8 cellular contexts compared by ENCODE assay signal in the genomic region with DNA sequence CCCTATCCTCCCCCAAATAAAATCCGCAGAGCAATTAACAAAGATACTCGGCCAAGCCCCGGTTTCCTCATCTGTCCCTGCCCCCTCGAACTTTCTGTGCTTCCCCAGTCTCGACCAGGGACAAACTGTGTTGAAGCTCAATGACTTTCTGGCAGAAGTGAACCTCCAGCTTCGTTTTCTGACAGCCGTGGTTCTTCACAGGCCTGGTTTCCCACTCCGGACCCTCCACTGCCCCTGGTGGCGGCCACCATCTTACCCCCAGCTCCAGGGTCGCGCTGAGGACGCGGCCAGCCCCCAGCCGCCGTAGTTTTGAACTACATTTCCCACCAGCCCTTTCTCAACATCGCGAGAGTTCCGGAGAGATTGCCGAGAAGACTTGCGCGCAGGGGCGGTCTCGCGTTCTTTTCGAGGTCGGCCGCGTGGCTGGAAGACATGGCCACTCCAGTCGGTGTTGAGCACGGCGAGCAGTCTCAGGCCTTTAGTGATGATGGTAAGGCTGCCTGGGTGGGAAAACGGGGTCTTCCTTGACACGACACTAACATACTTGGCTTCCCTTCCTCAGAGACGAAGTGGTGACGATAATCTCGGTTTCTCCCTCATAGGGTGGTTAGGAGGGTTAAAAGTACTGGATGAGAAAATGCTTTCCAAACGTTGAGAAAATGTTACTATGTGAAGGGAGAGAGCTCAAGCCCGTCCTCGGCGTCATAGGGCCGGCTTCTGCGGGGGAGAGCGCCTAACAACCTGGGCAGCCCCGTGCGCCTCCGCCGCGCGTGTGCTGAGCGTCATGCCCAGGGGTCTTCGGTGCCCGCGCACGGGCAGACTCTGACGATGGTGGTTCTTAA. TPM values are rescaled to one million over a fixed set of nuclear protein-coding genes. Genes with fewer than 3 reads are reported as not detected.
A peak's percentile ranks its signal among the peaks of the same experiment; 100 is the strongest.
DNase-seq lines count a peak whose midpoint lies in the region; ATAC-seq and TF ChIP-seq lines count a peak whose summit lies in the region.

No MANE protein-coding gene starts in this region.

- H4K20me1 ChIP-seq in DOHH2 (ENCODE audit: control insufficient read depth, insufficient read depth, low read depth, low read length) (peaks cover 27% of the 10 kb centered on the region; the same call in 1 of the 2 replicates), KMS-11 (ENCODE audit: insufficient read depth) (peaks cover 29% of the 10 kb centered on the region)

- in situ Hi-C loops in Panc1 (cut with HindIII; ENCODE audit: low pct_unique_long_range_greater_than_20kb, low sequenced_read_pairs) = no loop called here

- H3K4me1 Mint-ChIP-seq in naive B cell = peaks cover 34 to 49% (median 41%) of the 10 kb centered on the region in 3 donors
- H3K4me1 Mint-ChIP-seq in stimulated activated effector memory CD8-positive, alpha-beta T cell treated with anti-CD3 and anti-CD28 coated beads, Interleukin-12 subunit alpha, Interleukin-12 subunit beta, amount 100 ng/mL, for 72 hours = peaks cover 63% of the 10 kb centered on the region

- H3K4me1 ChIP-seq in DOHH2 (ENCODE audit: control insufficient read depth, low read length) (peaks cover 45% of the 10 kb centered on the region), KMS-11 (ENCODE audit: low read depth, poor library complexity, severe bottlenecking) (peaks cover 41% of the 10 kb centered on the region), Panc1 (ENCODE audit: control insufficient read depth, insufficient read depth, low read length) (peaks cover 56% of the 10 kb centered on the region)

- H3K9me3 Mint-ChIP-seq in naive B cell = no peaks in the 10 kb centered on the region
- no peaks in the 10 kb centered on the region for H3K9me3 Mint-ChIP-seq in stimulated activated effector memory CD8-positive, alpha-beta T cell treated with anti-CD3 and anti-CD28 coated beads, Interleukin-12 subunit alpha, Interleukin-12 subunit beta, amount 100 ng/mL, for 72 hours

- CTCF ChIA-PET in Panc1 (lab: Charles Lee) = interaction anchor here (0.6 to 1.9 kb wide), 7 partner anchors 9 to 155 kb away, joined by 3 to 9 read pairs (median 4); partner anchors contain the start of gene PRCD

- POLR2A ChIA-PET in Panc1 (lab: Charles Lee) = interaction anchor here (0.6 to 1.4 kb wide), 3 partner anchors 9 to 155 kb away, joined by 4 to 8 read pairs (median 5); partner anchors contain the start of gene ST6GALNAC2

- peaks cover 15% of the 10 kb centered on the region for H3F3A ChIP-seq in DOHH2 (ENCODE audit: control insufficient read depth, insufficient read depth)

- H3K9me3 ChIP-seq in DOHH2 (ENCODE audit: control insufficient read depth, insufficient read depth, low read length) (no peaks in the 10 kb centered on the region), Panc1 (ENCODE audit: control insufficient read depth, insufficient read depth, low read depth, low read length) (no peaks in the 10 kb centered on the region)

- ATAC-seq in GM21786 (IDR thresholded peaks at IDR 0.05; ENCODE audit: unreplicated experiment) = peak; percentile 87
- ATAC-seq in Panc1 = peak; percentile 96
- ATAC-seq in naive B cell (ENCODE audit: low read depth in 2 of 2) = peak; percentile 83 to 89
- ATAC-seq in stimulated activated effector memory CD8-positive, alpha-beta T cell treated with anti-CD3 and anti-CD28 coated beads, Interleukin-12 subunit alpha, Interleukin-12 subunit beta, amount 100 ng/mL, for 72 hours = peak; percentile 91

- H3K9ac ChIP-seq in KMS-11 = peak overlapping the region; percentile 96

- H3K4me3 Mint-ChIP-seq in naive B cell = peak overlapping the region; percentile 95 to 100 (median 99)
- H3K4me3 Mint-ChIP-seq in stimulated activated effector memory CD8-positive, alpha-beta T cell treated with anti-CD3 and anti-CD28 coated beads, Interleukin-12 subunit alpha, Interleukin-12 subunit beta, amount 100 ng/mL, for 72 hours = peak overlapping the region; percentile 99

- peak overlapping the region; percentile 90 for H3K4me3 ChIP-seq in DOHH2 (ENCODE audit: low read length)
- H3K4me3 ChIP-seq in KMS-11 (IDR thresholded peaks at IDR 0.05; ENCODE audit: insufficient read depth, low read depth, low read length) = peak overlapping the region; percentile 32
- peak overlapping the region; percentile 83 to 93 for H3K4me3 ChIP-seq in Panc1 (ENCODE audit: low read depth in 2 of 2, low read length in 2 of 2)

- TSS peak; percentile 92 for BruUV-seq in Panc1 (replicated peaks; lab: Mats Ljungman, UMichigan)

- DNase-seq in Panc1 (ENCODE audit: low read depth, low spot score) (peak; percentile 75), activated T-helper 1 cell treated with Interleukin-2 at 50 U/mL for 16 hours (ENCODE audit: low read depth) (peak; percentile 82), fibroblast of gingiva (ENCODE audit: low read depth) (peak; percentile 96), naive B cell (peak; percentile 94)
- peak; percentile 92 to 97 for DNase-seq in stimulated activated effector memory CD8-positive, alpha-beta T cell treated with anti-CD3 and anti-CD28 coated beads, Interleukin-12 subunit alpha, Interleukin-12 subunit beta, amount 100 ng/mL, for 72 hours (ENCODE audit: low spot score in 2 of 2)

- H3K9me2 ChIP-seq in DOHH2 (replicated peaks; ENCODE audit: control insufficient read depth, low read length) = no peaks in the 10 kb centered on the region

- peak overlapping the region; percentile 97 to 100 (median 99) for H3K27ac Mint-ChIP-seq in naive B cell
- peak overlapping the region; percentile 100 for H3K27ac Mint-ChIP-seq in stimulated activated effector memory CD8-positive, alpha-beta T cell treated with anti-CD3 and anti-CD28 coated beads, Interleukin-12 subunit alpha, Interleukin-12 subunit beta, amount 100 ng/mL, for 72 hours

- TF ChIP-seq CTCF in DOHH2 (IDR thresholded peaks at IDR 0.05; ENCODE audit: low read depth, low read length, poor library complexity, severe bottlenecking) (peak; percentile 58), KMS-11 (conservative IDR thresholded peaks at IDR 0.05; ENCODE audit: low read depth, low read length) (peak; percentile 64), Panc1 (IDR thresholded peaks at IDR 0.05) (peak; percentile 78)

- peaks cover 0 to under 1% of the 10 kb centered on the region in 2 donors for H3K36me3 Mint-ChIP-seq in naive B cell
- peaks cover 58% of the 10 kb centered on the region for H3K36me3 Mint-ChIP-seq in stimulated activated effector memory CD8-positive, alpha-beta T cell treated with anti-CD3 and anti-CD28 coated beads, Interleukin-12 subunit alpha, Interleukin-12 subunit beta, amount 100 ng/mL, for 72 hours

- peak overlapping the region; percentile 98 for H2AFZ ChIP-seq in KMS-11 (ENCODE audit: low read depth)

- H3K27me3 ChIP-seq in DOHH2 (ENCODE audit: control insufficient read depth, low read length) (no peaks in the 10 kb centered on the region), KMS-11 (ENCODE audit: insufficient read depth, low read depth) (no peaks in the 10 kb centered on the region), Panc1 (ENCODE audit: control insufficient read depth, insufficient read depth, low read length) (no peaks in the 10 kb centered on the region)

- H3K36me3 ChIP-seq in DOHH2 (ENCODE audit: control insufficient read depth, low read length) (peaks cover 48% of the 10 kb centered on the region), KMS-11 (ENCODE audit: insufficient read depth) (peaks cover 21% of the 10 kb centered on the region), Panc1 (ENCODE audit: control insufficient read depth, insufficient read depth, low read length) (peaks cover 16% of the 10 kb centered on the region)

- H3K27ac ChIP-seq in DOHH2 (ENCODE audit: low read depth, low read length) = peak overlapping the region; percentile 62
- H3K27ac ChIP-seq in KMS-11 = peak overlapping the region; percentile 82
- H3K27ac ChIP-seq in Panc1 (ENCODE audit: low read length) = peak overlapping the region; percentile 99

- intact Hi-C loops in Panc1 (cut with micrococcal nuclease; ENCODE audit: unreplicated experiment) = no loop called here

- H3K79me2 ChIP-seq in DOHH2 (ENCODE audit: control insufficient read depth, low read length) (peaks cover 58% of the 10 kb centered on the region), KMS-11 (ENCODE audit: insufficient read depth, low read depth) (peaks cover 48% of the 10 kb centered on the region)

- H3K4me2 ChIP-seq in DOHH2 (ENCODE audit: low read length) (peak overlapping the region; percentile 69), KMS-11 (peak overlapping the region; percentile 79)

- H3K27me3 Mint-ChIP-seq in naive B cell = no peaks in the 10 kb centered on the region

RNA-seq across cellular contexts. Expression of gene PRCD, which starts 17.7 kb away (rescaled TPM):
- 0.54 TPM for total RNA-seq in Panc1 (2021; ENCODE audit: unreplicated experiment)
- 1.6 TPM for polyA plus RNA-seq in Panc1 (2012; ENCODE audit: insufficient read length)
- polyA plus RNA-seq in naive B cell (ENCODE audit: low read depth in 6 of 6) = 10 to 100 TPM; 21.6 to 54.4 (median 34.3) TPM

RNA-seq across cellular contexts. Expression of gene CYGB, which starts 20.1 kb away (rescaled TPM):
- total RNA-seq in Panc1 (2021; ENCODE audit: unreplicated experiment) = 6.0 TPM
- 16.3 TPM for polyA plus RNA-seq in Panc1 (2012; ENCODE audit: insufficient read length)
- 1 to 10 TPM in 2 of 6 donors, under 1 TPM in 4; 0.21 to 2.4 (median 0.79) TPM for polyA plus RNA-seq in naive B cell (ENCODE audit: low read depth in 6 of 6)

RNA-seq across cellular contexts. Expression of gene ST6GALNAC2, which starts 28.1 kb away (rescaled TPM):
- total RNA-seq in Panc1 (2021; ENCODE audit: unreplicated experiment) = 23.0 TPM
- 26.2 TPM for polyA plus RNA-seq in Panc1 (2012; ENCODE audit: insufficient read length)
- 1 to 10 TPM in 1 of 6 donors, under 1 TPM in 4, not detected in 1; 0.22 to 1.0 (median 0.48) TPM for polyA plus RNA-seq in naive B cell (ENCODE audit: low read depth in 6 of 6)

RNA-seq across cellular contexts. Expression of gene RHBDF2, which starts 56.4 kb away (rescaled TPM):
- 67.8 TPM for total RNA-seq in Panc1 (2021; ENCODE audit: unreplicated experiment)
- polyA plus RNA-seq in Panc1 (2012; ENCODE audit: insufficient read length) = 77.4 TPM
- polyA plus RNA-seq in naive B cell (ENCODE audit: low read depth in 6 of 6) = 100 to 1,000 TPM in 1 of 6 donors, 10 to 100 TPM in 5; 44.0 to 148 (median 51.7) TPM

Comparison
In these comparisons a context has a peak if more than half of its experiments do, and no peak if none do; other contexts are left out.
1. Peak in every context shown above with its lines: DNase-seq, ATAC-seq, H3K4me3 ChIP-seq and H3K27ac ChIP-seq.
2. H3K4me3 ChIP-seq: peak in every context shown above with its lines; median percentile 90 in DOHH2; 88 in Panc1; 32 in KMS-11.